11 cellular contexts compared by ENCODE assay signal in the genomic region with DNA sequence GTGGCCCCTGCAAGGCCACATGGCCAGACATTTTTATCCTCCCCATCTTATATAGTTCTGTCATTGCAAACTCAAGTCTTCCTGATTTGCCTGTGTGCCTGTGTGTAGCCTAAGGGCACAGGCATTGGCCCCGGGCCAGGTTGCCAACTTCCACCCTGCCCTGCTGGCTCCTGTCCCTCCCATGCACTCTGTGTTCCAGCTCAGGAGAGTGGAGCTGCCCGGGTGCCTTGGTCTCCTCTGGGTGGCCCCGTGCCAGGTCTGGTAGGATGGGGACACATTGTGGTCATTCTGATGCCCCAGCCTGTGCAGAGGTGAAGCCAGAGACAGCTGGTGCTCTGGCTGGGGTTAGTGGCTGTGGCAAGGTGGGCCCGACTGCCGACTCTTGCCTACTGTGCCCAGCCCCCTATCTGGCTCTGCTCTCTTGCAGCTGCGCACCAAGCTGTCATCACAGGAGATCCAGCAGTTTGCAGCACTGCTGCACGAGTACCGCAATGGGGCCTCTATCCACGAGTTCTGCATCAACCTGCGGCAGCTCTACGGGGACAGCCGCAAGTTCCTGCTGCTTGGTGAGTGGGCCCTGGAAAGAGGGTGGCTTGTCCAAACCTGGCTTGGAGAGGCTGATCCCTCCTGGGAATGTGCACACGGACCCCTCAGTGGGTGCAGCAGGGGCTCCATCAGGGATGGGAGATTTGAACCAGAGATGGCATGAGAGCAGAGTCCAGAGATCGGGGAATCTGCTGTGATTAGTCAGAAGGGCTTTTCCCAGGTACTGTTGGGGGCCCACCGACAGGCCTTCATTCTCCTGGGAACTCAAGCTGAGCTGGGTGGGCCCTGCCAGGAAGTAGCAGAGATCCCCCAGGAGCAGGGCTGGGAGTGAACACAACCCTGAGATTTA. TPM values are rescaled to one million over a fixed set of nuclear protein-coding genes. Genes with fewer than 3 reads are reported as not detected.
A peak's percentile ranks its signal among the peaks of the same experiment; 100 is the strongest.
DNase-seq lines count a peak whose midpoint lies in the region; TF ChIP-seq lines count a peak whose summit lies in the region.
"Had no signal": no experiment of that assay in that cellular context is flagged by ENCODE, and none has a peak within 500 bp of the region (broad histone marks: within the 10 kb centered on the region; RNA-seq: fewer than 3 reads in every experiment).

No MANE protein-coding gene starts in this region.

- H3K27ac ChIP-seq in prostate gland = no peak overlapping the region
- no peak overlapping the region for H3K27ac ChIP-seq in endodermal cell (ENCODE audit: low read depth, low read length)

- H3K4me3 ChIP-seq in prostate gland = no peak overlapping the region
- H3K4me3 ChIP-seq in endodermal cell (ENCODE audit: low read length) = no peak overlapping the region

- H3K27me3 Mint-ChIP-seq in glutamatergic neuron (ENCODE audit: unreplicated experiment) (peaks cover 24% of the 10 kb centered on the region), endodermal cell (ENCODE audit: insufficient read depth) (no peaks in the 10 kb centered on the region)
- H3K27me3 Mint-ChIP-seq in activated CD4-positive, alpha-beta T cell treated with anti-CD3 and anti-CD28 coated beads, Interleukin-2, amount 10 ng/mL, durations not matched to agents 24 days and 14 days = no peaks in the 10 kb centered on the region

- H3K36me3 ChIP-seq in prostate gland (peaks cover 0 to 3% of the 10 kb centered on the region in 2 donors), endodermal cell (ENCODE audit: control insufficient read depth, insufficient read depth, low read length) (peaks cover 57% of the 10 kb centered on the region)

- H3K4me1 Mint-ChIP-seq in glutamatergic neuron (ENCODE audit: low read depth, unreplicated experiment) (peaks cover 33% of the 10 kb centered on the region), endodermal cell (no peaks in the 10 kb centered on the region)
- H3K4me1 Mint-ChIP-seq in activated CD4-positive, alpha-beta T cell treated with anti-CD3 and anti-CD28 coated beads, Interleukin-2, amount 10 ng/mL, durations not matched to agents 24 days and 14 days = peaks cover 10% of the 10 kb centered on the region

- WGBS in prostate gland = 86% methylated on average over 15 of the region's 15 CpGs
- 91 to 92% methylated on average over 10 to 15 of the region's 15 CpGs for WGBS in endodermal cell (ENCODE audit: insufficient coverage in 1 of 2, insufficient read length in 1 of 2), 2 experiments

- H3K4me1 ChIP-seq in prostate gland (replicated peaks) (no peaks in the 10 kb centered on the region), endodermal cell (ENCODE audit: control insufficient read depth, insufficient read depth, low read length) (no peaks in the 10 kb centered on the region)

- no peak overlapping the region for H3K9ac ChIP-seq in endodermal cell (ENCODE audit: extremely low read depth, low read length, poor library complexity, severe bottlenecking)

- DNase-seq in activated CD4-positive, CD25-positive, alpha-beta regulatory T cell treated with anti-CD3 and anti-CD28 coated beads, Interleukin-2, amount 50 U/mL, for 72 hours = peak; percentile 20
- no peak for DNase-seq in activated CD4-positive, CD25-positive, alpha-beta regulatory T cell (lab: John Stamatoyannopoulos, UW)
- DNase-seq in NCI-H1694 (lab: John Stamatoyannopoulos, UW) (peak; percentile 78), glutamatergic neuron (no peak), prostate gland (ENCODE audit: low spot score) (peak; percentile 26), endodermal cell (no peak), mucosa of gallbladder (ENCODE audit: low spot score) (no peak)
- DNase-seq in activated CD4-positive, alpha-beta T cell treated with anti-CD3 and anti-CD28 coated beads, Interleukin-2, amount 10 ng/mL, durations not matched to agents 24 days and 14 days = no peak
- DNase-seq: DND-41, H9, NCI-H2029 had no signal

- H3K9me3 ChIP-seq in prostate gland (no peaks in the 10 kb centered on the region), endodermal cell (ENCODE audit: control insufficient read depth, low read length) (no peaks in the 10 kb centered on the region)

- intact Hi-C loops in prostate gland (cut with DNase I) = no loop called here
- intact Hi-C loops in activated CD4-positive, alpha-beta T cell treated with anti-CD3 and anti-CD28 coated beads, Interleukin-2, amount 10 ng/mL, durations not matched to agents 24 days and 14 days (cut with micrococcal nuclease) = no loop called here

- TF ChIP-seq CTCF in glutamatergic neuron (IDR thresholded peaks at IDR 0.05; ENCODE audit: partially characterized antibody, unreplicated experiment) (no peak), prostate gland (IDR thresholded peaks at IDR 0.05) (no peak), endodermal cell (conservative IDR thresholded peaks at IDR 0.05) (no peak)

- H3K27me3 ChIP-seq in prostate gland (replicated peaks; ENCODE audit: insufficient read depth) (no peaks in the 10 kb centered on the region), endodermal cell (ENCODE audit: control insufficient read depth, insufficient read depth, low read length, poor library complexity, severe bottlenecking) (no peaks in the 10 kb centered on the region)

- H3K9me3 Mint-ChIP-seq in glutamatergic neuron (ENCODE audit: unreplicated experiment) (peaks cover 25% of the 10 kb centered on the region), endodermal cell (no peaks in the 10 kb centered on the region)
- no peaks in the 10 kb centered on the region for H3K9me3 Mint-ChIP-seq in activated CD4-positive, alpha-beta T cell treated with anti-CD3 and anti-CD28 coated beads, Interleukin-2, amount 10 ng/mL, durations not matched to agents 24 days and 14 days
- H3K9me3 Mint-ChIP-seq: H9 had no signal

- H3K27ac Mint-ChIP-seq in glutamatergic neuron (ENCODE audit: unreplicated experiment) (peak overlapping the region; percentile 59), endodermal cell (no peak overlapping the region)
- H3K27ac Mint-ChIP-seq in activated CD4-positive, alpha-beta T cell treated with anti-CD3 and anti-CD28 coated beads, Interleukin-2, amount 10 ng/mL, durations not matched to agents 24 days and 14 days = no peak overlapping the region

- H3K4me3 Mint-ChIP-seq in glutamatergic neuron (ENCODE audit: unreplicated experiment) (no peak overlapping the region), endodermal cell (no peak overlapping the region)
- H3K4me3 Mint-ChIP-seq in activated CD4-positive, alpha-beta T cell treated with anti-CD3 and anti-CD28 coated beads, Interleukin-2, amount 10 ng/mL, durations not matched to agents 24 days and 14 days = no peak overlapping the region
- H3K4me3 Mint-ChIP-seq: H9 had no signal

- TF ChIP-seq POLR2A in prostate gland (IDR thresholded peaks at IDR 0.05) = no peak

- H3K36me3 Mint-ChIP-seq in glutamatergic neuron (ENCODE audit: unreplicated experiment) (peaks cover 6% of the 10 kb centered on the region), endodermal cell (ENCODE audit: low read depth) (peaks cover 42% of the 10 kb centered on the region)
- peaks cover 51% of the 10 kb centered on the region for H3K36me3 Mint-ChIP-seq in activated CD4-positive, alpha-beta T cell treated with anti-CD3 and anti-CD28 coated beads, Interleukin-2, amount 10 ng/mL, durations not matched to agents 24 days and 14 days (ENCODE audit: low read depth)

RNA-seq across cellular contexts. Expression of a gene that starts 14.7 kb away (rescaled TPM):
- total RNA-seq in glutamatergic neuron (ENCODE audit: unreplicated experiment) (125 TPM), prostate gland (10 to 100 TPM in 1 of 2 donors, 1 to 10 TPM in 1; 3.5 to 10.3 TPM), endodermal cell (1 to 10 TPM; 5.8 to 6.7 TPM), mucosa of gallbladder (4.9 TPM)
- 25.0 TPM for polyA plus RNA-seq in endodermal cell (2013, experiment 1 of 2)
- polyA plus RNA-seq in endodermal cell (2013, experiment 2 of 2) = 21.5 TPM
- total RNA-seq in activated CD4-positive, alpha-beta T cell treated with anti-CD3 and anti-CD28 coated beads, Interleukin-2, amount 10 ng/mL, durations not matched to agents 24 days and 14 days = 0.09 and 0.31 TPM in 2 replicates

RNA-seq across cellular contexts. Expression of a gene that starts 37.4 kb away (rescaled TPM):
- total RNA-seq in glutamatergic neuron (ENCODE audit: unreplicated experiment) (90.1 TPM), prostate gland (10 to 100 TPM; 46.4 to 76.3 TPM), endodermal cell (10 to 100 TPM; 66.7 to 95.9 TPM), mucosa of gallbladder (58.0 TPM)
- 52.1 TPM for polyA plus RNA-seq in endodermal cell (2013, experiment 1 of 2)
- 54.2 TPM for polyA plus RNA-seq in endodermal cell (2013, experiment 2 of 2)
- 192 and 198 TPM in 2 replicates for total RNA-seq in activated CD4-positive, alpha-beta T cell treated with anti-CD3 and anti-CD28 coated beads, Interleukin-2, amount 10 ng/mL, durations not matched to agents 24 days and 14 days

Comparison
In these comparisons a context has a peak if more than half of its experiments do, and no peak if none do; other contexts are left out.
1. DNase-seq: peak in activated CD4-positive, CD25-positive, alpha-beta regulatory T cell treated with anti-CD3 and anti-CD28 coated beads, Interleukin-2, amount 50 U/mL, for 72 hours (single experiment), NCI-H1694 (single experiment) and prostate gland (single experiment); none in activated CD4-positive, CD25-positive, alpha-beta regulatory T cell (0 of 4), glutamatergic neuron (single experiment), endodermal cell (single experiment), mucosa of gallbladder (single experiment) and activated CD4-positive, alpha-beta T cell treated with anti-CD3 and anti-CD28 coated beads, Interleukin-2, amount 10 ng/mL, durations not matched to agents 24 days and 14 days (single experiment).
2. RNA of a gene that starts 14.7 kb away (total RNA-seq): 125 TPM in glutamatergic neuron (single experiment); 3.5 to 10.3 TPM in prostate gland, 5.8 to 6.7 TPM in endodermal cell, 4.9 TPM in mucosa of gallbladder (single experiment) and 0.09 to 0.31 TPM in activated CD4-positive, alpha-beta T cell treated with anti-CD3 and anti-CD28 coated beads, Interleukin-2, amount 10 ng/mL, durations not matched to agents 24 days and 14 days; every median in the first group is over 10 times any median in the second.